9 cellular contexts compared by ENCODE assay signal in the genomic region with DNA sequence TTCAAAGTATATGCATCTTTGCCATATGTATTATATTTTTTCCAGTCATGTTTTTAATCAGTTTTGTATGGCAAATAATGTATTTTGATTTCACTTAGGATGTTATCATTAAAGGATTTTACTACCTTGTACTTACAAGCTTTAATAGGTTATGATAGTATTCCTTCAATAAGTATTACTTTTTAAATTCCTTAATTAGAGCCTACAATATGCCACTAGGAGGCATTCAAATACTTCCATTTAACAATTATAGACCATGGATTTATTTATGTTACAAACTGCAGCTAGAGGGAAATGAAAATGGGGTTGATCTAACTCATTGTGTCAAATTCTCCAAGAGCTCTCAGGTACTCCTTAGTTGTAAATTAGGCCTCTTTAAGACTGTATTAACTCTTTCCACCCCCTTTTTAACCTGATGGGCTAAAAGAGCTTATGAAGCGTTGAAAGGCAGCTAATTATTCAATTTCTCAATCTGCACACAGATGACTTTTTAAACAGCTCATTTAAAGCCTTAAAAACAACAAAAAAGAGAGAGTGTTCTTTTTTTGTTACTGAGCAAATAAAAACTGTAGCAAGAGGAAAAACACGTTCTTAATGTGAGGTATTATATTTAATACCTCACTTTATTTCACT.
DNase-seq lines count a peak whose midpoint lies in the region; ATAC-seq lines count a peak whose summit lies in the region.
"Had no signal": no experiment of that assay in that cellular context is flagged by ENCODE, and none has a peak within 500 bp of the region (broad histone marks: within the 10 kb centered on the region; RNA-seq: fewer than 3 reads in every experiment).

No MANE protein-coding gene starts in this region.

- DNase-seq in Right ventricle myocardium superior (no peak), cardiac septum (ENCODE audit: low spot score) (no peak), RPMI8226 (peak; percentile 13), globus pallidus (ENCODE audit: low spot score) (peak; percentile 5), NCI-H2029 treated with DMSO at 0.1 percent for 48 hours (lab: John Stamatoyannopoulos, UW) (no peak)
- no peak for DNase-seq in natural killer cell treated with Interleukin-12 subunit alpha and Interleukin-12 subunit beta and Interleukin-15 and Interleukin-18, amount 100 ng/mL, for 72 hours (ENCODE audit: low spot score)
- DNase-seq: NCI-H226 had no signal

- H3K36me3 Mint-ChIP-seq in natural killer cell treated with Interleukin-12 subunit alpha and Interleukin-12 subunit beta and Interleukin-15 and Interleukin-18, amount 100 ng/mL, for 72 hours = no peaks in the 10 kb centered on the region
- peaks cover 3% of the 10 kb centered on the region for H3K36me3 Mint-ChIP-seq in stimulated activated memory B cell treated with anti-CD40 and anti-IgM and Interleukin-4, amounts not matched to agents 10 μg/mL and 1 μg/mL and 100 μg/mL, for 72 hours

- H3K4me1 Mint-ChIP-seq in natural killer cell treated with Interleukin-12 subunit alpha and Interleukin-12 subunit beta and Interleukin-15 and Interleukin-18, amount 100 ng/mL, for 72 hours (ENCODE audit: low read depth in 2 of 2) = no peaks in the 10 kb centered on the region
- peaks cover 5% of the 10 kb centered on the region for H3K4me1 Mint-ChIP-seq in stimulated activated memory B cell treated with anti-CD40 and anti-IgM and Interleukin-4, amounts not matched to agents 10 μg/mL and 1 μg/mL and 100 μg/mL, for 72 hours

- H3K4me3 Mint-ChIP-seq in natural killer cell treated with Interleukin-12 subunit alpha and Interleukin-12 subunit beta and Interleukin-15 and Interleukin-18, amount 100 ng/mL, for 72 hours = no peak overlapping the region
- H3K4me3 Mint-ChIP-seq in stimulated activated memory B cell treated with anti-CD40 and anti-IgM and Interleukin-4, amounts not matched to agents 10 μg/mL and 1 μg/mL and 100 μg/mL, for 72 hours = no peak overlapping the region

- H3K9me3 Mint-ChIP-seq in natural killer cell treated with Interleukin-12 subunit alpha and Interleukin-12 subunit beta and Interleukin-15 and Interleukin-18, amount 100 ng/mL, for 72 hours = no peaks in the 10 kb centered on the region
- H3K9me3 Mint-ChIP-seq in stimulated activated memory B cell treated with anti-CD40 and anti-IgM and Interleukin-4, amounts not matched to agents 10 μg/mL and 1 μg/mL and 100 μg/mL, for 72 hours = no peaks in the 10 kb centered on the region

- no peaks in the 10 kb centered on the region for H3K27me3 Mint-ChIP-seq in natural killer cell treated with Interleukin-12 subunit alpha and Interleukin-12 subunit beta and Interleukin-15 and Interleukin-18, amount 100 ng/mL, for 72 hours
- no peaks in the 10 kb centered on the region for H3K27me3 Mint-ChIP-seq in stimulated activated memory B cell treated with anti-CD40 and anti-IgM and Interleukin-4, amounts not matched to agents 10 μg/mL and 1 μg/mL and 100 μg/mL, for 72 hours

- ATAC-seq in Right ventricle myocardium superior (ENCODE audit: poor library complexity) (peak; percentile 60), HG02973 (IDR thresholded peaks at IDR 0.05; ENCODE audit: unreplicated experiment) (no peak)
- no peak for ATAC-seq in natural killer cell treated with Interleukin-12 subunit alpha and Interleukin-12 subunit beta and Interleukin-15 and Interleukin-18, amount 100 ng/mL, for 72 hours
- ATAC-seq in stimulated activated memory B cell treated with anti-CD40 and anti-IgM and Interleukin-4, amounts not matched to agents 10 μg/mL and 1 μg/mL and 100 μg/mL, for 72 hours = no peak

- intact Hi-C loops in Right ventricle myocardium superior (cut with DNase I) = no loop called here
- intact Hi-C loops in cardiac septum (cut with DNase I) = loop anchor here (5.0 kb wide), 3 partner anchors 248 to 843 kb away; no protein-coding TSS in a partner anchor

- H3K27ac Mint-ChIP-seq in natural killer cell treated with Interleukin-12 subunit alpha and Interleukin-12 subunit beta and Interleukin-15 and Interleukin-18, amount 100 ng/mL, for 72 hours = no peak overlapping the region
- H3K27ac Mint-ChIP-seq in stimulated activated memory B cell treated with anti-CD40 and anti-IgM and Interleukin-4, amounts not matched to agents 10 μg/mL and 1 μg/mL and 100 μg/mL, for 72 hours = no peak overlapping the region

Comparison
In these comparisons a context has a peak if more than half of its experiments do, and no peak if none do; other contexts are left out.
1. DNase-seq: peak in RPMI8226 (single experiment) and globus pallidus (single experiment); none in Right ventricle myocardium superior (single experiment), cardiac septum (single experiment), NCI-H2029 treated with DMSO at 0.1 percent for 48 hours (single experiment) and natural killer cell treated with Interleukin-12 subunit alpha and Interleukin-12 subunit beta and Interleukin-15 and Interleukin-18, amount 100 ng/mL, for 72 hours (single experiment).